Comparison of ENCODE assay signal across 23 cellular contexts in genomic region chr5:132362086-132362485, GRCh38. TPM values are rescaled to one million over a fixed set of nuclear protein-coding genes. Genes with fewer than 3 reads are reported as not detected.
DNase-seq lines count a peak whose midpoint lies in the region; ATAC-seq, FAIRE-seq and TF ChIP-seq lines count a peak whose summit lies in the region.
"Had no signal": no experiment of that assay in that cellular context is flagged by ENCODE, and none has a peak within 500 bp of the region (broad histone marks: within the 10 kb centered on the region; RNA-seq: fewer than 3 reads in every experiment).

No MANE protein-coding gene starts in this region.

- WGBS in right cardiac atrium = 97% methylated on average over 2 of the region's 2 CpGs

- no peak overlapping the region for H3K27ac Mint-ChIP-seq in CD14-positive monocyte
- H3K27ac Mint-ChIP-seq: CD4-positive, alpha-beta T cell; CD8-positive, alpha-beta memory T cell; HFFc6 had no signal

- H3K27ac ChIP-seq in left ventricle myocardium inferior (replicated peaks) (peak overlapping the region; percentile 89), right cardiac atrium (ENCODE audit: low read length) (no peak overlapping the region), foreskin keratinocyte (no peak overlapping the region), gastrocnemius medialis (peak overlapping the region; percentile 92 to 99 (median 96))

- H3K9me3 Mint-ChIP-seq in CD14-positive monocyte = no peaks in the 10 kb centered on the region
- H3K9me3 Mint-ChIP-seq: CD4-positive, alpha-beta T cell; CD8-positive, alpha-beta memory T cell; HFFc6 had no signal

- no peak for TF ChIP-seq CTCF in left ventricle myocardium inferior (IDR thresholded peaks at IDR 0.05; ENCODE audit: borderline replicate concordance)
- TF ChIP-seq CTCF in bronchial epithelial cell (IDR thresholded peaks at IDR 0.05; ENCODE audit: insufficient read depth, low read length, severe bottlenecking) = no peak
- no peak for TF ChIP-seq CTCF in foreskin keratinocyte (conservative IDR thresholded peaks at IDR 0.05)
- TF ChIP-seq CTCF in gastrocnemius medialis (IDR thresholded peaks at IDR 0.05 in 4 of 5, conservative IDR thresholded peaks at IDR 0.05 in 1 of 5) = no peak
- TF ChIP-seq CTCF in CD14-positive monocyte (IDR thresholded peaks at IDR 0.05) = no peak

- H3K36me3 Mint-ChIP-seq in CD14-positive monocyte = peaks cover 0 to 4% of the 10 kb centered on the region in 2 donors

- H3K4me1 ChIP-seq in left ventricle myocardium inferior = peaks cover 50% of the 10 kb centered on the region
- H3K4me1 ChIP-seq in right cardiac atrium (ENCODE audit: control insufficient read depth, insufficient read depth, low read length) = peaks cover 13% of the 10 kb centered on the region
- peaks cover 38% of the 10 kb centered on the region for H3K4me1 ChIP-seq in foreskin keratinocyte
- H3K4me1 ChIP-seq in gastrocnemius medialis = peaks cover 31 to 48% of the 10 kb centered on the region in 2 donors

- H3K9me3 ChIP-seq in left ventricle myocardium inferior (replicated peaks) = no peaks in the 10 kb centered on the region
- no peaks in the 10 kb centered on the region for H3K9me3 ChIP-seq in right cardiac atrium (ENCODE audit: control insufficient read depth, low read length)
- H3K9me3 ChIP-seq in gastrocnemius medialis = no peaks in the 10 kb centered on the region
- H3K9me3 ChIP-seq: HAP-1 had no signal

- DNase-seq in left ventricle myocardium inferior (no peak), right cardiac atrium (no peak), bronchial epithelial cell (ENCODE audit: low read depth) (peak; percentile 94), foreskin keratinocyte (peak in 1 of 2 donors; percentile 84), gastrocnemius medialis (no peak), CD14-positive monocyte (ENCODE audit: low spot score) (no peak), CD1c-positive myeloid dendritic cell (ENCODE audit: extremely low spot score) (no peak)
- no peak for DNase-seq in stimulated activated CD4-positive, alpha-beta T cell treated with anti-CD3 and anti-CD28 coated beads, Interleukin-4, amount 100 ng/mL, for 1 hour
- DNase-seq: 8988T; C1 segment of cervical spinal cord; CD4-positive, alpha-beta T cell; CD8-positive, alpha-beta memory T cell; DMS 273 treated with DMSO at 0.1 percent for 48 hours; DMS79; EL; GDM1; GOT3; HFFc6 had no signal

- H3K27me3 ChIP-seq in left ventricle myocardium inferior (ENCODE audit: low read depth) (no peaks in the 10 kb centered on the region), right cardiac atrium (ENCODE audit: control insufficient read depth, insufficient read depth) (no peaks in the 10 kb centered on the region), bronchial epithelial cell (ENCODE audit: control insufficient read depth, insufficient read depth, low read length) (no peaks in the 10 kb centered on the region), foreskin keratinocyte (no peaks in the 10 kb centered on the region), gastrocnemius medialis (no peaks in the 10 kb centered on the region)

- no peaks in the 10 kb centered on the region for H3K36me3 ChIP-seq in left ventricle myocardium inferior
- H3K36me3 ChIP-seq in bronchial epithelial cell (ENCODE audit: control insufficient read depth, insufficient read depth, low read length) = peaks cover 8% of the 10 kb centered on the region
- H3K36me3 ChIP-seq in gastrocnemius medialis = peaks cover 0 to 15% of the 10 kb centered on the region in 2 donors
- H3K36me3 ChIP-seq: HAP-1 had no signal

- no peak for FAIRE-seq in bronchial epithelial cell (lab: Jason Lieb, UNC)
- FAIRE-seq: D721Med, GM12878, GM18507, H54 had no signal

- in situ Hi-C loops in gastrocnemius medialis (cut with MboI; ENCODE audit: low sequenced_read_pairs in 4 of 4) = no loop called here

- no peak overlapping the region for H3K4me3 Mint-ChIP-seq in CD14-positive monocyte
- H3K4me3 Mint-ChIP-seq: CD4-positive, alpha-beta T cell; CD8-positive, alpha-beta memory T cell; HFFc6 had no signal

- intact Hi-C loops in left ventricle myocardium inferior (cut with micrococcal nuclease) (no loop called here), right cardiac atrium (cut with DNase I) (loop anchor here in 1 of 4 donors (5.0 kb wide), 1 partner anchor 65 kb away; no protein-coding TSS in a partner anchor), gastrocnemius medialis (cut with DNase I; ENCODE audit: low total_unique reads) (loop anchor here (5.0 kb wide), 2 partner anchors 70 to 135 kb away; partner anchors contain the start of genes P4HA2 and SLC22A4), CD14-positive monocyte (cut with micrococcal nuclease) (loop anchor here in 1 of 2 donors (5.0 kb wide), 1 partner anchor 65 kb away; no protein-coding TSS in a partner anchor)

- no peak overlapping the region for H3K4me3 ChIP-seq in left ventricle myocardium inferior
- H3K4me3 ChIP-seq in right cardiac atrium (ENCODE audit: low read length) = no peak overlapping the region
- no peak overlapping the region for H3K4me3 ChIP-seq in bronchial epithelial cell (ENCODE audit: low read depth, low read length)
- H3K4me3 ChIP-seq in gastrocnemius medialis = no peak overlapping the region
- H3K4me3 ChIP-seq: GM12878, HAP-1 had no signal

- TF ChIP-seq POLR2A in gastrocnemius medialis (IDR thresholded peaks at IDR 0.05) = no peak

- peaks cover 20% of the 10 kb centered on the region for H3K4me1 Mint-ChIP-seq in CD14-positive monocyte
- H3K4me1 Mint-ChIP-seq: CD8-positive, alpha-beta memory T cell had no signal

- no peaks in the 10 kb centered on the region for H3K27me3 Mint-ChIP-seq in CD14-positive monocyte (ENCODE audit: low read depth in 3 of 3)
- H3K27me3 Mint-ChIP-seq: CD4-positive, alpha-beta T cell; CD8-positive, alpha-beta memory T cell had no signal

- ATAC-seq in right cardiac atrium (no peak), foreskin keratinocyte (peak; percentile 23), gastrocnemius medialis (no peak)
- ATAC-seq: GM12878 had no signal

RNA-seq across cellular contexts. Expression of gene SLC22A5, which starts 7.4 kb away (rescaled TPM):
- total RNA-seq in left ventricle myocardium inferior = 20.8 TPM
- 10 to 100 TPM in 3 of 4 donors, 1 to 10 TPM in 1; 9.3 to 17.5 (median 14.4) TPM for total RNA-seq in right cardiac atrium
- 5.7 TPM for polyA plus RNA-seq in right cardiac atrium
- 7.1 and 9.6 TPM in 2 replicates for total RNA-seq in bronchial epithelial cell
- total RNA-seq in foreskin keratinocyte = 11.7 and 14.7 TPM in 2 replicates
- 5.6 and 7.1 TPM in 2 replicates for polyA plus RNA-seq in foreskin keratinocyte
- total RNA-seq in gastrocnemius medialis = 100 to 1,000 TPM in 1 of 4 donors, 10 to 100 TPM in 3; 56.2 to 116 (median 79.2) TPM
- polyA plus RNA-seq in CD14-positive monocyte = 1 to 10 TPM; 2.4 to 3.5 TPM

Comparison
In these comparisons a context has a peak if more than half of its experiments do, and no peak if none do; other contexts are left out.
1. H3K27ac ChIP-seq: peak in left ventricle myocardium inferior (single experiment) and gastrocnemius medialis (4 of 4); none in right cardiac atrium (single experiment) and foreskin keratinocyte (single experiment).